ENCODE assay signal across 12 cellular contexts in genomic region chr6:90650041-90650948, GRCh38.
"Had no signal": no experiment of that assay in that cellular context is flagged by ENCODE, and none has a peak within 500 bp of the region (broad histone marks: within the 10 kb centered on the region; RNA-seq: fewer than 3 reads in every experiment).

No MANE protein-coding gene starts in this region.

- DNase-seq: activated CD4-positive, alpha-beta T cell treated with anti-CD3 and anti-CD28 coated beads, Interleukin-2, amount 10 ng/mL, durations not matched to agents 24 days and 14 days; activated CD4-positive, CD25-positive, alpha-beta regulatory T cell; activated CD8-positive, alpha-beta memory T cell treated with anti-CD3 and anti-CD28 coated beads, Interleukin-2, amount 50 U/mL, for 48 hours; activated gamma-delta T cell treated with Interleukin-2 at 50 U/mL for 16 hours; amniotic stem cell; islet precursor cell; left lung; naive B cell; stimulated activated CD4-positive, alpha-beta T cell treated with anti-CD3 and anti-CD28 coated beads, Interleukin-12 subunit alpha, Interleukin-12 subunit beta, amount 100 ng/mL, for 4 hours; stimulated activated CD4-positive, alpha-beta T cell treated with anti-CD3 and anti-CD28 coated beads, Interleukin-2, amount 100 ng/mL, for 24 hours; tibial artery had no signal

- ATAC-seq: left lung; stimulated activated memory B cell treated with anti-CD40 and anti-IgM and Interleukin-4, amounts not matched to agents 10 μg/mL and 1 μg/mL and 100 μg/mL, for 72 hours had no signal
